ENCODE assay signal across 8 cellular contexts in genomic region chr17:7842950-7843535, GRCh38. TPM values are rescaled to one million over a fixed set of nuclear protein-coding genes. Genes with fewer than 3 reads are reported as not detected.
DNase-seq lines count a peak whose midpoint lies in the region; ATAC-seq, FAIRE-seq and TF ChIP-seq lines count a peak whose summit lies in the region.

No MANE protein-coding gene starts in this region.

- peaks cover 10% of the 10 kb centered on the region for H3K36me3 ChIP-seq in adipocyte (ENCODE audit: control insufficient read depth, insufficient read depth, low read length, severe bottlenecking)
- no peaks in the 10 kb centered on the region for H3K36me3 ChIP-seq in parathyroid adenoma (ENCODE audit: control insufficient read depth, insufficient read depth, low read length)

- DNase-seq in AG20443 (ENCODE audit: low spot score) (peak; percentile 54), GM19239 (ENCODE audit: insufficient read length, low spot score) (no peak), NOMO-1 (lab: John Stamatoyannopoulos, UW; ENCODE audit: unreplicated experiment in 2 of 2) (peak; percentile 45 to 61), adipocyte (ENCODE audit: low read depth) (peak; percentile 88), cardiac septum (ENCODE audit: low spot score) (peak; percentile 93), GM19240 (ENCODE audit: insufficient read length, low spot score) (no peak)

- no peak for TF ChIP-seq CTCF in parathyroid adenoma (IDR thresholded peaks at IDR 0.05)

- no peak for ATAC-seq in GM21723 (IDR thresholded peaks at IDR 0.05; ENCODE audit: unreplicated experiment)

- peak overlapping the region; percentile 96 for H3K9ac ChIP-seq in adipocyte (ENCODE audit: low read length)
- H3K9ac ChIP-seq in parathyroid adenoma = peak overlapping the region; percentile 93

- peak overlapping the region; percentile 93 for H2AFZ ChIP-seq in parathyroid adenoma

- peak overlapping the region; percentile 75 for H3K4me2 ChIP-seq in parathyroid adenoma (ENCODE audit: low read length)

- peaks cover 5% of the 10 kb centered on the region for H3K79me2 ChIP-seq in parathyroid adenoma

- H3K4me1 ChIP-seq in adipocyte (ENCODE audit: control insufficient read depth, insufficient read depth, low read length) = peaks cover 40% of the 10 kb centered on the region
- peaks cover 23% of the 10 kb centered on the region for H3K4me1 ChIP-seq in parathyroid adenoma

- H3K4me3 ChIP-seq in adipocyte (ENCODE audit: low read length) (peak overlapping the region; percentile 95), parathyroid adenoma (ENCODE audit: low read depth, low read length) (peak overlapping the region; percentile 88)

- peak; percentile 48 for FAIRE-seq in GM19239 (lab: Jason Lieb, UNC)

- H3K27me3 ChIP-seq in adipocyte (replicated peaks; ENCODE audit: control insufficient read depth, insufficient read depth, low read length) (no peaks in the 10 kb centered on the region), parathyroid adenoma (ENCODE audit: control insufficient read depth, insufficient read depth, low read length) (no peaks in the 10 kb centered on the region)

- H3K9me3 ChIP-seq in adipocyte (ENCODE audit: control insufficient read depth, low read length) = no peaks in the 10 kb centered on the region
- H3K9me3 ChIP-seq in parathyroid adenoma (ENCODE audit: control insufficient read depth, low read length) = no peaks in the 10 kb centered on the region

- intact Hi-C loops in cardiac septum (cut with DNase I) = loop anchor here (1.0 to 5.0 kb wide), 4 partner anchors 9 to 310 kb away; partner anchors contain the start of genes CHD3, KDM6B, NAA38 and PER1

- H3K27ac ChIP-seq in parathyroid adenoma = peak overlapping the region; percentile 98

RNA-seq across cellular contexts. Expression of gene KDM6B, which starts 9.0 kb away (rescaled TPM):
- total RNA-seq in cardiac septum = 22.1 TPM

RNA-seq across cellular contexts. Expression of gene TMEM88, which starts 11.8 kb away (rescaled TPM):
- 14.7 TPM for total RNA-seq in cardiac septum

RNA-seq across cellular contexts. Expression of gene NAA38, which starts 14.3 kb away (rescaled TPM):
- 68.8 TPM for total RNA-seq in cardiac septum

RNA-seq across cellular contexts. Expression of gene CYB5D1, which starts 14.8 kb away (rescaled TPM):
- total RNA-seq in cardiac septum = 12.2 TPM

RNA-seq across cellular contexts. Expression of gene CHD3, which starts 45.5 kb away (rescaled TPM):
- total RNA-seq in cardiac septum = 14.2 TPM

Comparison
In these comparisons a context has a peak if more than half of its experiments do, and no peak if none do; other contexts are left out.
1. DNase-seq: peak in AG20443 (single experiment), NOMO-1 (2 of 2), adipocyte (single experiment) and cardiac septum (single experiment); none in GM19239 (single experiment) and GM19240 (single experiment).